8 cellular contexts compared by ENCODE assay signal in genomic region chr13:27222100-27222499, GRCh38. TPM values are rescaled to one million over a fixed set of nuclear protein-coding genes. Genes with fewer than 3 reads are reported as not detected.
DNase-seq lines count a peak whose midpoint lies in the region; ATAC-seq, FAIRE-seq and TF ChIP-seq lines count a peak whose summit lies in the region.
"Not testable (repeated sequence)": the region's sequence is repeated elsewhere in the genome, so short reads cannot be mapped to it uniquely, and the experiment has no call there.

No MANE protein-coding gene starts in this region.

- peak overlapping the region in 7 of 8 donors; percentile 11 to 82 (median 66) for H3K4me3 Mint-ChIP-seq in naive B cell

- H3K9me3 Mint-ChIP-seq in naive B cell = peaks cover 0 to 16% (median 0%) of the 10 kb centered on the region in 7 donors

- DNase-seq in GM12865 (ENCODE audit: low read depth) = peak; percentile 45
- DNase-seq in GM19239 (ENCODE audit: insufficient read length, low spot score); naive B cell: not testable (repeated sequence)
- DNase-seq in NAMALWA (ENCODE audit: low spot score) = peak; percentile 14

- H3K27ac Mint-ChIP-seq in naive B cell = peak overlapping the region in 5 of 6 donors; percentile 4 to 65 (median 37)

- not testable (repeated sequence) for H3K27me3 Mint-ChIP-seq in naive B cell

- not testable (repeated sequence) for H3K4me3 ChIP-seq in GM12865 (ENCODE audit: low read depth, low read length)

- ATAC-seq in GM18861 (IDR thresholded peaks at IDR 0.05; ENCODE audit: unreplicated experiment) (peak; percentile 64), GM21423 (IDR thresholded peaks at IDR 0.05; ENCODE audit: unreplicated experiment) (peak; percentile 46), HG02798 (IDR thresholded peaks at IDR 0.05; ENCODE audit: poor library complexity, unreplicated experiment) (peak; percentile 71), HG03175 (IDR thresholded peaks at IDR 0.05; ENCODE audit: unreplicated experiment) (peak; percentile 74)
- not testable (repeated sequence) for ATAC-seq in naive B cell (ENCODE audit: low read depth in 2 of 2)

- peaks cover 0 to 11% of the 10 kb centered on the region in 2 donors for H3K36me3 Mint-ChIP-seq in naive B cell

- not testable (repeated sequence) for TF ChIP-seq CTCF in GM12865 (IDR thresholded peaks at IDR 0.05; ENCODE audit: insufficient read depth, low read depth, low read length, missing control alignments)

- peaks cover 50 to 71% (median 71%) of the 10 kb centered on the region in 3 donors for H3K4me1 Mint-ChIP-seq in naive B cell

- FAIRE-seq in GM19239 (lab: Jason Lieb, UNC) = peak; percentile 54

RNA-seq across cellular contexts. Expression of gene RPL21, which starts 29.3 kb away (rescaled TPM):
- polyA plus RNA-seq in naive B cell (ENCODE audit: low read depth in 6 of 6) = 1,000 to 10,000 TPM; 5,049 to 7,554 (median 6,763) TPM

RNA-seq across cellular contexts. Expression of gene RASL11A, which starts 48.5 kb away (rescaled TPM):
- 10 to 100 TPM in 2 of 6 donors, 1 to 10 TPM in 3, not detected in 1; 1.2 to 15.9 (median 9.5) TPM for polyA plus RNA-seq in naive B cell (ENCODE audit: low read depth in 6 of 6)

RNA-seq across cellular contexts. Expression of gene USP12, which starts 50.5 kb away (rescaled TPM):
- polyA plus RNA-seq in naive B cell (ENCODE audit: low read depth in 6 of 6) = 10 to 100 TPM; 49.1 to 91.6 (median 58.2) TPM
